ENCODE assay signal across 15 cellular contexts in the genomic region with DNA sequence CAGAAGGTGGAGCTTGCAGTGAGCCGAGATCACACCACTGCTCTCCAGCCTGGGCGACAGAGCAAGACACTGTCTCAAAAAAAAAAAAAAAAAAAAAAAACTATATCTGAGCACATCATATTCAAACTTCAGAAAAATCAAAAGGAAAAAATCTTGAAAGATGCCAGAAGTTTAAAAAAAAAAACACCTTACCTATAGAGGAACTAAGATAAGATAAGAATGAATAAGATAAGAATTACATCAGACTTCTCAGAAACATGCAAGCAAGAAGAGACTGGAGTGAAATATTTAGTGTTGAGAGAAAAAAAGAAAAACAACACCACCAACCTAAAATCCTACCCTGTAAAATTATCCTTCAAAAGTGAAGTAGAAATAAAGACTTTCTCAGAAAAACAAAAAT.
DNase-seq lines count a peak whose midpoint lies in the region; ATAC-seq and TF ChIP-seq lines count a peak whose summit lies in the region.
"Had no signal": no experiment of that assay in that cellular context is flagged by ENCODE, and none has a peak within 500 bp of the region (broad histone marks: within the 10 kb centered on the region; RNA-seq: fewer than 3 reads in every experiment).

No MANE protein-coding gene starts in this region.

- no peak overlapping the region for H3K27ac ChIP-seq in tibial artery
- H3K27ac ChIP-seq: C4-2B had no signal

- H3K4me3 ChIP-seq in fibroblast of the aortic adventitia (ENCODE audit: low read depth, low read length), result no peak overlapping the region
- no peak overlapping the region for H3K4me3 ChIP-seq in tibial artery

- H3K27ac Mint-ChIP-seq in activated T-cell treated with anti-CD3 and anti-CD28 coated beads, Interleukin-2, amount 50 U/mL, for 72 hours, result peak overlapping the region; percentile 68
- no peak overlapping the region for H3K27ac Mint-ChIP-seq in CD14-positive monocyte
- H3K27ac Mint-ChIP-seq: CD4-positive, alpha-beta memory T cell; H9 had no signal

- H3K4me1 ChIP-seq in tibial artery, result peaks cover 0 to 23% (median 9%) of the 10 kb centered on the region in 4 donors
- H3K4me1 ChIP-seq: BE2C had no signal

- TF ChIP-seq CTCF in fibroblast of the aortic adventitia (IDR thresholded peaks at IDR 0.05; ENCODE audit: insufficient read depth, low read length) (no peak), CD14-positive monocyte (IDR thresholded peaks at IDR 0.05) (no peak), tibial artery (IDR thresholded peaks at IDR 0.05) (no peak)

- no peaks in the 10 kb centered on the region for H3K9me3 Mint-ChIP-seq in activated T-cell treated with anti-CD3 and anti-CD28 coated beads, Interleukin-2, amount 50 U/mL, for 72 hours
- peaks cover 0 to 11% (median 7%) of the 10 kb centered on the region in 7 donors for H3K9me3 Mint-ChIP-seq in CD14-positive monocyte

- H3K36me3 ChIP-seq in tibial artery, result no peaks in the 10 kb centered on the region
- H3K36me3 ChIP-seq: BE2C had no signal

- H3K27me3 Mint-ChIP-seq in activated T-cell treated with anti-CD3 and anti-CD28 coated beads, Interleukin-2, amount 50 U/mL, for 72 hours (ENCODE audit: low read depth), result peaks cover 12% of the 10 kb centered on the region
- peaks cover 0 to 3% (median 1%) of the 10 kb centered on the region in 3 donors for H3K27me3 Mint-ChIP-seq in CD14-positive monocyte (ENCODE audit: low read depth in 3 of 3)

- H3K27me3 ChIP-seq in tibial artery, result peaks cover 0 to 4% of the 10 kb centered on the region in 2 donors
- H3K27me3 ChIP-seq: BE2C had no signal

- peak overlapping the region in 1 of 2 donors; percentile 51 for H3K4me3 Mint-ChIP-seq in activated T-cell treated with anti-CD3 and anti-CD28 coated beads, Interleukin-2, amount 50 U/mL, for 72 hours
- H3K4me3 Mint-ChIP-seq in CD14-positive monocyte, result no peak overlapping the region
- H3K4me3 Mint-ChIP-seq: H9 had no signal

- no peaks in the 10 kb centered on the region for H3K36me3 Mint-ChIP-seq in activated T-cell treated with anti-CD3 and anti-CD28 coated beads, Interleukin-2, amount 50 U/mL, for 72 hours (ENCODE audit: insufficient read depth in 2 of 2)
- H3K36me3 Mint-ChIP-seq in CD14-positive monocyte, result no peaks in the 10 kb centered on the region
- H3K36me3 Mint-ChIP-seq: CD4-positive, alpha-beta memory T cell had no signal

- intact Hi-C loops in CD14-positive monocyte (cut with micrococcal nuclease), result no loop called here
- intact Hi-C loops in tibial artery (cut with DNase I; ENCODE audit: low total_unique reads), result no loop called here

- ATAC-seq in activated T-cell treated with anti-CD3 and anti-CD28 coated beads, Interleukin-2, amount 50 U/mL, for 72 hours (replicated peaks in 1 of 2), result no peak

- DNase-seq in activated T-cell treated with anti-CD3 and anti-CD28 coated beads, Interleukin-2, amount 50 U/mL, for 72 hours, result no peak
- DNase-seq in activated T-cell treated with anti-CD3 and anti-CD28 coated beads, Interleukin-2, amount 50 U/mL, for 1 hour, result no peak
- DNase-seq in NCI-H226, result peak; percentile 27
- DNase-seq in fibroblast of the aortic adventitia (ENCODE audit: low read depth), result peak; percentile 22
- DNase-seq in CD14-positive monocyte (ENCODE audit: low spot score), result no peak
- DNase-seq in tibial artery, result no peak
- DNase-seq: ACHN; BE2C; Calu3; CD4-positive, alpha-beta memory T cell; DMS79 treated with DMSO at 0.1 percent for 48 hours; GF-D8; H9; IMR-90 had no signal

- H3K4me1 Mint-ChIP-seq in activated T-cell treated with anti-CD3 and anti-CD28 coated beads, Interleukin-2, amount 50 U/mL, for 72 hours (ENCODE audit: low read depth), result peaks cover 20% of the 10 kb centered on the region
- no peaks in the 10 kb centered on the region for H3K4me1 Mint-ChIP-seq in CD14-positive monocyte

- H3K9me3 ChIP-seq in tibial artery, result no peaks in the 10 kb centered on the region
- H3K9me3 ChIP-seq: BE2C had no signal

Comparison
In these comparisons a context has a peak if more than half of its experiments do, and no peak if none do; other contexts are left out.
1. DNase-seq: peak in NCI-H226 (single experiment) and fibroblast of the aortic adventitia (single experiment); none in activated T-cell treated with anti-CD3 and anti-CD28 coated beads, Interleukin-2, amount 50 U/mL, for 72 hours (0 of 2), activated T-cell treated with anti-CD3 and anti-CD28 coated beads, Interleukin-2, amount 50 U/mL, for 1 hour (single experiment), CD14-positive monocyte (single experiment) and tibial artery (0 of 2).